In the genomic region with DNA sequence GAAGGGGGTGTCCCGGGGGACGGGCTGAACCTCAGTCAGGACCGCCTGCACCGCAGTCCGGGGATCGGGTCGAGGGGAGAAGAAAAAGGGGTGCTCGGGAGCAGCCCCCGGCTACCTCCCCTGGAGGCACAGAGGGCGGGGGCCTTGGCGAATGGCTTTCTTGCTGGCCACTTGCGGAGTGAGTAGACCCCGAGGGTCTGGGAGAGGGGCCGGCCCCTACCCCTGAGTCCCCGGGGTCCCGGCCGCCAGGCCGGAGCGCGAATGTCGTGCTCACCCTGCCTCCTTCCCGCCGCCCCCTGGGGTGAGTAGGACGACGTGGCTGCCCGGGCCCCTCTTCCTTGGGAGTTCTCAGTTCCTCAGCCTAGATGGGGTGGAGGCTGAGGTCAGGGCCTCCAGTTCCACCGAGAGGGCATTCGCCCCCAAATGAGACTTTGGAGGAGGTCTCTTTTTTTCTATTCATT, we compare ENCODE assay signal across 8 cellular contexts.
DNase-seq lines count a peak whose midpoint lies in the region; ATAC-seq and TF ChIP-seq lines count a peak whose summit lies in the region.

No MANE protein-coding gene starts in this region.

- H3K9me3 ChIP-seq in stomach smooth muscle (ENCODE audit: control insufficient read depth in 2 of 2, low read length in 2 of 2) = no peaks in the 10 kb centered on the region

- DNase-seq in Kasumi-1 (lab: John Stamatoyannopoulos, UW) (peak; percentile 49 to 53), astrocyte of the spinal cord (ENCODE audit: low read depth, low spot score) (peak; percentile 21), kidney epithelial cell (ENCODE audit: low read depth) (no peak), NCI-H1092 treated with DMSO at 0.1 percent for 48 hours (lab: John Stamatoyannopoulos, UW) (no peak), mucosa of gallbladder (ENCODE audit: low spot score) (no peak)

- peak overlapping the region in 1 of 2 donors; percentile 9 for H3K9ac ChIP-seq in stomach smooth muscle (ENCODE audit: low read length in 2 of 2)

- no peak overlapping the region for H3K27ac ChIP-seq in stomach smooth muscle (ENCODE audit: low read length)

- H3K36me3 ChIP-seq in kidney epithelial cell (ENCODE audit: control insufficient read depth, insufficient read depth, low read length) (no peaks in the 10 kb centered on the region), stomach smooth muscle (ENCODE audit: control insufficient read depth in 2 of 2, insufficient read depth in 2 of 2, low read length in 2 of 2) (no peaks in the 10 kb centered on the region)

- H3K27me3 ChIP-seq in kidney epithelial cell (ENCODE audit: control insufficient read depth, insufficient read depth, low read length) (no peaks in the 10 kb centered on the region), stomach smooth muscle (ENCODE audit: control insufficient read depth in 1 of 2, insufficient read depth in 2 of 2, low read length in 2 of 2) (peaks cover 0 to 3% of the 10 kb centered on the region in 2 donors)

- in situ Hi-C loops in astrocyte of the spinal cord (cut with HindIII; ENCODE audit: low sequenced_read_pairs) = no loop called here

- no peak for TF ChIP-seq CTCF in GM12875 (IDR thresholded peaks at IDR 0.05; ENCODE audit: borderline replicate concordance, insufficient read depth, low read depth, low read length)
- TF ChIP-seq CTCF in astrocyte of the spinal cord (IDR thresholded peaks at IDR 0.05; ENCODE audit: low read depth, low read length) = no peak
- no peak for TF ChIP-seq CTCF in kidney epithelial cell (IDR thresholded peaks at IDR 0.05; ENCODE audit: insufficient read depth, low read length, poor library complexity, severe bottlenecking)

- peak overlapping the region; percentile 77 for H3K4me3 ChIP-seq in GM12875 (ENCODE audit: low read depth, low read length)
- H3K4me3 ChIP-seq in astrocyte of the spinal cord (ENCODE audit: low read depth, low read length) = peak overlapping the region; percentile 74
- peak overlapping the region; percentile 95 for H3K4me3 ChIP-seq in kidney epithelial cell (ENCODE audit: low read depth, low read length)
- H3K4me3 ChIP-seq in stomach smooth muscle (ENCODE audit: low read length in 2 of 2) = peak overlapping the region; percentile 56 to 77

- peaks cover 13% of the 10 kb centered on the region for H3K4me1 ChIP-seq in stomach smooth muscle (ENCODE audit: control insufficient read depth, insufficient read depth, low read length)

- peak; percentile 14 for ATAC-seq in GM21717 (IDR thresholded peaks at IDR 0.05; ENCODE audit: unreplicated experiment)

Comparison
In these comparisons a context has a peak if more than half of its experiments do, and no peak if none do; other contexts are left out.
1. DNase-seq: peak in Kasumi-1 (2 of 2) and astrocyte of the spinal cord (single experiment); none in kidney epithelial cell (single experiment), NCI-H1092 treated with DMSO at 0.1 percent for 48 hours (single experiment) and mucosa of gallbladder (single experiment).
2. Peak in every context shown above with its lines, with median percentiles within 50 percentile points of each other: H3K4me3 ChIP-seq.